18 cellular contexts compared by ENCODE assay signal in the genomic region with DNA sequence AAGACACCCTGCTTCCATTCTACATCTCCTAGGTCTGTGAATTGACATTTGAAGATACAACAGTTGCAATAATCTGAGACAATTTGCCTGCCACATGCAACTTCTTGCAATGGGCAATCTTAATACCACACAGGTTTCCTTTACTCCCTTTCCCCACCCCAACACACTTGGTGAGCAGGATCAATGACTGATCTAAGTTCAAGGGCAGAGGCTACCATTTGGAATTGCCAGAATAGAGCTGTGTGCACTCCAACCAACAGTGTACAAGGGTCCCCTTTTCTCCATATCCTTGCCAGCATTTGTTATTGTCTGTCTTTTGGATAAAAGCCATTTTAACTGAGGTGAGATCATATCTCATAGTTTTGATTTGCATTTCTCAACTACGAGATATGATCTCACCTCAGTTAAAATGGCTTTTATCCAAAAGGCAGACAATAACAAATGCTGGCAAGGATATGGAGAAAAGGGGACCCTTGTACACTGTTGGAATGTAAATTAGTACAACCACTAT. TPM values are rescaled to one million over a fixed set of nuclear protein-coding genes. Genes with fewer than 3 reads are reported as not detected.
DNase-seq lines count a peak whose midpoint lies in the region; ATAC-seq, FAIRE-seq and TF ChIP-seq lines count a peak whose summit lies in the region.
"Had no signal": no experiment of that assay in that cellular context is flagged by ENCODE, and none has a peak within 500 bp of the region (broad histone marks: within the 10 kb centered on the region; RNA-seq: fewer than 3 reads in every experiment).

No MANE protein-coding gene starts in this region.

- DNase-seq in H4 (ENCODE audit: low spot score) (peak; percentile 40), astrocyte of the spinal cord (ENCODE audit: low read depth, low spot score) (peak; percentile 41), left lung (no peak), HTR-8/SVneo (ENCODE audit: insufficient read length, low spot score) (no peak), activated gamma-delta T cell (lab: John Stamatoyannopoulos, UW) (no peak), H54 (ENCODE audit: insufficient read length, low spot score) (no peak), omental fat pad (ENCODE audit: low spot score) (no peak)
- DNase-seq: activated CD4-positive, alpha-beta T cell treated with anti-CD3 and anti-CD28 coated beads, Interleukin-2, amount 50 U/mL, for 48 hours; activated effector memory CD4-positive, alpha-beta T cell treated with Interleukin-2 at 50 U/mL for 16 hours; DND-41; stimulated activated CD4-positive, alpha-beta T cell treated with anti-CD3 and anti-CD28 coated beads, Interleukin-2, amount 100 ng/mL, for 48 hours; T-helper 17 cell had no signal

- no peaks in the 10 kb centered on the region for H3K36me3 ChIP-seq in left lung
- H3K36me3 ChIP-seq: BLaER1 had no signal

- H3K4me3 ChIP-seq in astrocyte of the spinal cord (ENCODE audit: low read depth, low read length) = no peak overlapping the region
- H3K4me3 ChIP-seq in left lung = no peak overlapping the region
- H3K4me3 ChIP-seq in skin epidermis = no peak overlapping the region
- H3K4me3 ChIP-seq: BLaER1 had no signal

- FAIRE-seq in HTR-8/SVneo (lab: Jason Lieb, UNC) (no peak), H54 (lab: Jason Lieb, UNC) (no peak)
- FAIRE-seq: GM12892, keratinocyte had no signal

- peaks cover 12 to 36% of the 10 kb centered on the region in 2 donors for H3K4me1 ChIP-seq in left lung
- H3K4me1 ChIP-seq: BLaER1 had no signal

- H3K27me3 ChIP-seq in left lung = no peaks in the 10 kb centered on the region
- H3K27me3 ChIP-seq: BLaER1 had no signal

- no peak for ATAC-seq in left lung
- no peak for ATAC-seq in omental fat pad (ENCODE audit: low FRiP score)
- ATAC-seq: stimulated activated effector memory CD8-positive, alpha-beta T cell treated with anti-CD3 and anti-CD28 coated beads, Interleukin-12 subunit alpha, Interleukin-12 subunit beta, amount 100 ng/mL, for 72 hours; T-helper 17 cell had no signal

- H3K27ac ChIP-seq in left lung (peak overlapping the region; percentile 60 to 87), skin epidermis (peak overlapping the region in 20 of 21 experiments; percentile 12 to 98 (median 86))
- H3K27ac ChIP-seq: BLaER1 had no signal

- TF ChIP-seq CTCF in astrocyte of the spinal cord (IDR thresholded peaks at IDR 0.05; ENCODE audit: low read depth, low read length) (no peak), left lung (IDR thresholded peaks at IDR 0.05) (no peak), omental fat pad (IDR thresholded peaks at IDR 0.05) (no peak)

- in situ Hi-C loops in astrocyte of the spinal cord (cut with HindIII; ENCODE audit: low sequenced_read_pairs) = no loop called here

- intact Hi-C loops in left lung (cut with DNase I) = no loop called here

- TF ChIP-seq POLR2A in H54 (IDR thresholded peaks at IDR 0.05; ENCODE audit: low read depth, low read length) = no peak

- no peaks in the 10 kb centered on the region for H3K9me3 ChIP-seq in left lung
- H3K9me3 ChIP-seq: BLaER1 had no signal

RNA-seq across cellular contexts. Expression of a gene that starts 2.9 kb away (rescaled TPM):
- 895 and 907 TPM in 2 replicates for total RNA-seq in H4 (2014; rRNA removed; shearing (Covaris generic))
- total RNA-seq in left lung (100 to 1,000 TPM; 165 to 244 TPM), omental fat pad (1,000 to 10,000 TPM in 3 of 4 donors, 100 to 1,000 TPM in 1; 712 to 1,460 (median 1,382) TPM)
- total RNA-seq: OCI-LY7, T-helper 17 cell had no signal

Comparison
In these comparisons a context has a peak if more than half of its experiments do, and no peak if none do; other contexts are left out.
1. DNase-seq: peak in H4 (single experiment) and astrocyte of the spinal cord (single experiment); none in left lung (0 of 2), HTR-8/SVneo (single experiment), activated gamma-delta T cell (single experiment), H54 (single experiment) and omental fat pad (single experiment).